In the genomic region with DNA sequence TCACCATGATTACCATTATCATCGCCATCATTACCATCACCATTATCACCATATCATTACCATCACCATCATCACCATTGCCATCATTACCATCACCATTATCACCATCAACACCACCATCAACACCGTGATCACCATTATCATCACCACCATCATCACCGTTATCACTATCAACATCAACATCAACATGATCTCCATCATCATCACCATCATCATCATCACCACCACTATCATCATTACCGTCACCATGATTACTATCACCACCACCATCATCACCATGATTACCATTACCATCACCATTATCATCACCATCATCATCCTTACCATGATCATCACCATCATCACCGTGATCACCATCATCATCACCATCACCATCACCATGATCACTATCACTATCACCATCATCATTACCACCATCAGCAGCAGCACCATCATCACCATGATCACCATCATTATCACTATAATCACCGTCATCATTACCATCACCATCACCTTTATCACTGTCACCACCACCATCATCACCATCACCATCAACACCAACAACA, we compare ENCODE assay signal across 33 cellular contexts.
"Had no signal": no experiment of that assay in that cellular context is flagged by ENCODE, and none has a peak within 500 bp of the region (broad histone marks: within the 10 kb centered on the region; RNA-seq: fewer than 3 reads in every experiment).

No MANE protein-coding gene starts in this region.

- H3K36me3 ChIP-seq: adrenal gland, brain microvascular endothelial cell, breast epithelium, cardiac muscle cell had no signal

- H3K27ac ChIP-seq: adrenal gland, body of pancreas, brain microvascular endothelial cell, breast epithelium, cardiac muscle cell, VCaP had no signal

- H3K27me3 ChIP-seq: adrenal gland, body of pancreas, brain microvascular endothelial cell had no signal

- DNase-seq: activated B cell treated with CpG ODN at 0.5 μM for 24 hours; activated CD4-positive, alpha-beta memory T cell treated with anti-CD3 and anti-CD28 coated beads for 36 hours; activated CD4-positive, alpha-beta T cell treated with anti-CD3 and anti-CD28 coated beads for 4 hours; activated CD4-positive, alpha-beta T cell treated with anti-CD3 and anti-CD28 coated beads, Interleukin-2, amount 10 ng/mL, durations not matched to agents 24 days and 14 days; activated CD4-positive, alpha-beta T cell treated with anti-CD3 and anti-CD28 coated beads, Interleukin-2, amount 50 U/mL, for 1 hour; activated CD4-positive, alpha-beta T cell treated with anti-CD3 and anti-CD28 coated beads, Interleukin-2, amount 50 U/mL, for 4 hours; activated CD4-positive, CD25-positive, alpha-beta regulatory T cell treated with anti-CD3 and anti-CD28 coated beads, Interleukin-2, amount 50 U/mL, for 72 hours; activated CD8-positive, alpha-beta memory T cell treated with anti-CD3 and anti-CD28 coated beads, Interleukin-2, amount 50 U/mL, for 4 hours; activated CD8-positive, alpha-beta T cell treated with anti-CD3 and anti-CD28 coated beads for 36 hours; activated gamma-delta T cell treated with Interleukin-2 at 50 U/mL for 16 hours; activated naive CD4-positive, alpha-beta T cell; activated naive CD4-positive, alpha-beta T cell treated with anti-CD3 and anti-CD28 coated beads for 36 hours; activated naive CD4-positive, alpha-beta T cell treated with anti-CD3 and anti-CD28 coated beads, Interleukin-2, amount 50 U/mL, for 16 hours; activated naive CD8-positive, alpha-beta T cell treated with anti-CD3 and anti-CD28 coated beads for 36 hours; activated T-cell treated with anti-CD3 and anti-CD28 coated beads for 4 hours; activated T-cell treated with anti-CD3 and anti-CD28 coated beads, Interleukin-2, amount 50 U/mL, for 1 hour; activated T-cell treated with anti-CD3 and anti-CD28 coated beads, Interleukin-2, amount 50 U/mL, for 4 hours; activated T-cell treated with anti-CD3 and anti-CD28 coated beads, Interleukin-2, amount 50 U/mL, for 72 hours; adrenal gland; amniotic stem cell; body of pancreas; brain microvascular endothelial cell; cerebellar nuclear complex; T-helper 1 cell; T-helper 2 cell; T-helper 9 cell had no signal

- H3K4me3 ChIP-seq: adrenal gland, body of pancreas, breast epithelium, cardiac muscle cell had no signal

- H3K4me1 ChIP-seq: adrenal gland, body of pancreas, breast epithelium had no signal

- H3K9me3 ChIP-seq: adrenal gland, body of pancreas, breast epithelium had no signal

- FAIRE-seq: astrocyte, TTC549 had no signal

- ATAC-seq: activated CD8-positive, alpha-beta T cell treated with anti-CD3 and anti-CD28 coated beads for 36 hours; activated naive CD4-positive, alpha-beta T cell treated with anti-CD3 and anti-CD28 coated beads, Interleukin-2, amount 50 U/mL, for 72 hours; activated T-cell treated with anti-CD3 and anti-CD28 coated beads, Interleukin-2, amount 50 U/mL, for 4 hours; activated T-cell treated with anti-CD3 and anti-CD28 coated beads, Interleukin-2, amount 50 U/mL, for 72 hours; activated T-helper 17 cell treated with anti-CD3 and anti-CD28 coated beads, Interleukin-2, amount 50 U/mL, for 72 hours; body of pancreas had no signal
